Comparison of ENCODE assay signal across 18 cellular contexts in genomic region chr17:216625-217024, GRCh38. TPM values are rescaled to one million over a fixed set of nuclear protein-coding genes. Genes with fewer than 3 reads are reported as not detected.
"Had no signal": no experiment of that assay in that cellular context is flagged by ENCODE, and none has a peak within 500 bp of the region (broad histone marks: within the 10 kb centered on the region; RNA-seq: fewer than 3 reads in every experiment).

No MANE protein-coding gene starts in this region.

- H3K4me1 ChIP-seq: gastrocnemius medialis, lower lobe of right lung, right atrium auricular region had no signal

- H3K4me3 ChIP-seq: gastrocnemius medialis, heart right ventricle, lower lobe of right lung, right atrium auricular region, smooth muscle cell, upper lobe of left lung had no signal

- H3K9me3 ChIP-seq: gastrocnemius medialis, heart right ventricle, lower lobe of right lung, right atrium auricular region, upper lobe of left lung had no signal

- H3K27me3 ChIP-seq: gastrocnemius medialis, heart right ventricle, right atrium auricular region, upper lobe of left lung had no signal

- H3K4me2 ChIP-seq: smooth muscle cell had no signal

- ATAC-seq: activated CD8-positive, alpha-beta T cell treated with anti-CD3 and anti-CD28 coated beads, Interleukin-2, amount 10 ng/mL, durations not matched to agents 7 days and 5 days; gastrocnemius medialis; lower lobe of right lung had no signal

- H3K4me1 Mint-ChIP-seq: activated naive CD8-positive, alpha-beta T cell treated with anti-CD3 and anti-CD28 coated beads for 36 hours; brain; naive B cell had no signal

- H3K4me3 Mint-ChIP-seq: activated CD8-positive, alpha-beta T cell treated with anti-CD3 and anti-CD28 coated beads, Interleukin-2, amount 10 ng/mL, durations not matched to agents 7 days and 5 days; activated naive CD8-positive, alpha-beta T cell treated with anti-CD3 and anti-CD28 coated beads for 36 hours; brain; endodermal cell; stimulated activated naive CD8-positive, alpha-beta T cell treated with anti-CD3 and anti-CD28 coated beads, Interleukin-15, Interleukin-2, amounts not matched to agents 100 ng/mL and 50 ng/mL, for 24 hours had no signal

- H3K9me3 Mint-ChIP-seq: activated B cell treated with CpG ODN at 0.5 μM for 24 hours; activated naive CD8-positive, alpha-beta T cell treated with anti-CD3 and anti-CD28 coated beads for 36 hours; brain; endodermal cell; naive B cell; stimulated activated naive CD8-positive, alpha-beta T cell treated with anti-CD3 and anti-CD28 coated beads, Interleukin-15, Interleukin-2, amounts not matched to agents 100 ng/mL and 50 ng/mL, for 24 hours had no signal

- H3K27me3 Mint-ChIP-seq: activated B cell treated with CpG ODN at 0.5 μM for 24 hours; activated naive CD8-positive, alpha-beta T cell treated with anti-CD3 and anti-CD28 coated beads for 36 hours; brain; naive B cell; stimulated activated naive CD8-positive, alpha-beta T cell treated with anti-CD3 and anti-CD28 coated beads, Interleukin-15, Interleukin-2, amounts not matched to agents 100 ng/mL and 50 ng/mL, for 24 hours had no signal

- H3K36me3 Mint-ChIP-seq: activated naive CD8-positive, alpha-beta T cell treated with anti-CD3 and anti-CD28 coated beads for 36 hours; brain; naive B cell had no signal

- H3K27ac Mint-ChIP-seq: activated CD8-positive, alpha-beta T cell treated with anti-CD3 and anti-CD28 coated beads, Interleukin-2, amount 10 ng/mL, durations not matched to agents 7 days and 5 days; activated naive CD8-positive, alpha-beta T cell treated with anti-CD3 and anti-CD28 coated beads for 36 hours; brain; stimulated activated naive CD8-positive, alpha-beta T cell treated with anti-CD3 and anti-CD28 coated beads, Interleukin-15, Interleukin-2, amounts not matched to agents 100 ng/mL and 50 ng/mL, for 24 hours had no signal

- H3K36me3 ChIP-seq: gastrocnemius medialis, lower lobe of right lung, right atrium auricular region had no signal

- DNase-seq: activated CD4-positive, alpha-beta T cell treated with anti-CD3 and anti-CD28 coated beads for 48 hours; activated CD8-positive, alpha-beta memory T cell treated with anti-CD3 and anti-CD28 coated beads, Interleukin-2, amount 50 U/mL, for 4 hours; activated CD8-positive, alpha-beta T cell treated with anti-CD3 and anti-CD28 coated beads, Interleukin-2, amount 10 ng/mL, durations not matched to agents 7 days and 5 days; activated naive CD8-positive, alpha-beta T cell treated with anti-CD3 and anti-CD28 coated beads for 36 hours; amygdala; gastrocnemius medialis; heart right ventricle; lower lobe of right lung; midbrain; naive B cell; T-helper 2 cell; upper lobe of left lung had no signal

- H3K27ac ChIP-seq: lower lobe of right lung, right atrium auricular region, upper lobe of left lung had no signal

RNA-seq across cellular contexts. Expression of gene DOC2B, which starts 35.2 kb away (rescaled TPM):
- total RNA-seq: activated B cell treated with CpG ODN at 0.5 μM for 24 hours; activated CD8-positive, alpha-beta T cell treated with anti-CD3 and anti-CD28 coated beads, Interleukin-2, amount 10 ng/mL, durations not matched to agents 7 days and 5 days had no signal
